9 cellular contexts compared by ENCODE assay signal in the genomic region with DNA sequence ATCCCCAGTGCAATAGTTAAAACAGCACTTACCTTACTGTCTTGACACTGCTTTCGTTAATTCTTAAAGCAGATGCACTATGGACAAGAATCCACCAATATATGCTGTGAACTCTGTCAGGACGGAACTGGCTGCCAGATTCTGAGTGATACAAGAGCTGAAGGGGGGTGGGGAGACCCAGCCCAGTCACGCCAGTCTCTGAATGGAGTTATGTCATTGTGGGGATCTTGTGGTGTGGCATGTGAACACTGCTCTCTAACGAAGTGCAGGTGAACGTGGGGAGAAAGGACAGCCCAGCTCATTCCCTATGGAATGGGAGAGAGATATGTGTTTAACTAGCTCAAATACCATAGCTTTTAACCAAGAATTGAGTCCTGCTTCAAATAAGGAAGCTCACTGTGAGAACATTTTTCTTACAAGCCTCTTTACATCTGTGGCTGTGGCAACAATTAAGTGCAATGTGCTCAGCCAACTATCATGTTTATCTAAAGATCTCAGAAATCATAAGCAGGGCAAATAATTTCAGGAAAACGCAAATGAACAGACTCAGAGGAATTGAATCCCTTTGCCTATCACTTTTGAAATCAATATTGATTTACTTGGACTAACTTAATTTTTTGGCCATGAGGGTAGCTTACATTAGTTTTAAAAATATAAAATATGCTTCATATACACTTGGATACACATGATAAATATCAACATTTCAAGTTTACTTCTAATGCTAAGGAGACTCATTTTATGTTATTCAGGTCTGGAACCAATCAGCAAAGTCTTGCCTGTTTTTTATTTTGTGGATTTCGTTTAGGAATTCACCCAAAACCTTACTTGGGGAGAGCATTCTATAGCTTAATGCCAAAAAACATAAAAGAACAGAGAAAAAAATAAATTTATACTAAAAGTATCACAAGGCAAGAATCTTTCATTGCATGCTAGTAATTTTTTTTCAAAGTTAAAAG. TPM values are rescaled to one million over a fixed set of nuclear protein-coding genes. Genes with fewer than 3 reads are reported as not detected.
DNase-seq lines count a peak whose midpoint lies in the region; ATAC-seq lines count a peak whose summit lies in the region.
"Had no signal": no experiment of that assay in that cellular context is flagged by ENCODE, and none has a peak within 500 bp of the region (broad histone marks: within the 10 kb centered on the region; RNA-seq: fewer than 3 reads in every experiment).

A gene with protein sequence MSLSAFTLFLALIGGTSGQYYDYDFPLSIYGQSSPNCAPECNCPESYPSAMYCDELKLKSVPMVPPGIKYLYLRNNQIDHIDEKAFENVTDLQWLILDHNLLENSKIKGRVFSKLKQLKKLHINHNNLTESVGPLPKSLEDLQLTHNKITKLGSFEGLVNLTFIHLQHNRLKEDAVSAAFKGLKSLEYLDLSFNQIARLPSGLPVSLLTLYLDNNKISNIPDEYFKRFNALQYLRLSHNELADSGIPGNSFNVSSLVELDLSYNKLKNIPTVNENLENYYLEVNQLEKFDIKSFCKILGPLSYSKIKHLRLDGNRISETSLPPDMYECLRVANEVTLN (minus strand): TSS at position 129 of the 956 bp plus-strand sequence. CDS start 2,515 bp downstream, outside the sequence.

- peak within 1 kb of the TSS; percentile 71 for H2AFZ ChIP-seq in GM23248

- H3K27me3 ChIP-seq in GM23248 (replicated peaks; ENCODE audit: insufficient read depth) (no peaks in the 10 kb centered on the region), skeletal muscle satellite cell (ENCODE audit: control insufficient read depth, insufficient read depth, low read length) (no peaks in the 10 kb centered on the region)

- in situ Hi-C loops in GM23248 (cut with MboI): no loop called here

- peaks cover 39% of the 10 kb centered on the region for H3K4me1 ChIP-seq in GM23248 (ENCODE audit: insufficient read depth)
- H3K4me1 ChIP-seq in skeletal muscle satellite cell (ENCODE audit: control insufficient read depth, insufficient read depth, low read length): peaks cover 19% of the 10 kb centered on the region

- ATAC-seq in HG02970 (IDR thresholded peaks at IDR 0.05; ENCODE audit: low FRiP score, unreplicated experiment): no peak

- no peaks in the 10 kb centered on the region for H4K20me1 ChIP-seq in GM23248 (ENCODE audit: insufficient read depth)

- peak within 1 kb of the TSS; percentile 86 for H3K4me2 ChIP-seq in GM23248 (ENCODE audit: unreplicated experiment)
- peak within 1 kb of the TSS; percentile 64 for H3K4me2 ChIP-seq in skeletal muscle satellite cell (ENCODE audit: low read length)

- peak within 1 kb of the TSS; percentile 69 for H3K27ac ChIP-seq in GM23248

- H3K9me3 ChIP-seq in GM23248 (ENCODE audit: low read depth) (no peaks in the 10 kb centered on the region), skeletal muscle satellite cell (replicated peaks; ENCODE audit: low read length) (no peaks in the 10 kb centered on the region)

- H3K9ac ChIP-seq in GM23248 (peak within 1 kb of the TSS; percentile 84), skeletal muscle satellite cell (ENCODE audit: low read depth, low read length) (peak within 1 kb of the TSS; percentile 67)

- DNase-seq in GM23248 (peak; percentile 89), amniotic epithelial cell (ENCODE audit: low read depth) (peak; percentile 92), islet precursor cell (peak; percentile 96), NCI-H2196 treated with DMSO at 0.1 percent for 48 hours (lab: John Stamatoyannopoulos, UW; ENCODE audit: unreplicated experiment) (no peak), NCI-H2171 (lab: John Stamatoyannopoulos, UW) (no peak)
- no peak for DNase-seq in activated CD4-positive, alpha-beta T cell treated with anti-CD3 and anti-CD28 coated beads, Interleukin-2, amount 50 U/mL, for 4 hours
- DNase-seq: SW 1271 had no signal

- peak within 1 kb of the TSS; percentile 86 for H3K4me3 ChIP-seq in GM23248
- H3K4me3 ChIP-seq in skeletal muscle satellite cell (ENCODE audit: low read length): peak within 1 kb of the TSS; percentile 51

- peaks cover 23% of the 10 kb centered on the region for H3K79me2 ChIP-seq in GM23248 (ENCODE audit: insufficient read depth)

- H3F3A ChIP-seq in GM23248 (ENCODE audit: insufficient read depth): peaks cover 29% of the 10 kb centered on the region; the same call in 1 of the 2 replicates

- H3K36me3 ChIP-seq in GM23248 (ENCODE audit: low read depth): no peaks in the 10 kb centered on the region
- H3K36me3 ChIP-seq in skeletal muscle satellite cell (ENCODE audit: insufficient read depth, low read length): no peaks in the 10 kb centered on the region

- no peaks in the 10 kb centered on the region for H3K9me2 ChIP-seq in GM23248 (ENCODE audit: insufficient read depth)

- 4 to 6% methylated on average over 7 of the region's 7 CpGs for WGBS in GM23248 (ENCODE audit: low coverage in 1 of 2, low lambda C conversion rate in 2 of 2, missing lambda C conversion rate in 2 of 2), 2 experiments

RNA-seq across cellular contexts. Expression of the gene that starts here (rescaled TPM):
- total RNA-seq in GM23248 (2014; rRNA removed; shearing (Covaris generic)): 556 and 573 TPM in 2 replicates
- polyA plus RNA-seq in GM23248 (2016; fragmentation: Nextera tagmentation; extraction: Ambion mirVana): 564 and 584 TPM in 2 replicates
- 53.5 and 53.7 TPM in 2 replicates for total RNA-seq in skeletal muscle satellite cell (2012; rRNA removed)

Comparison
In these comparisons a context has a peak if more than half of its experiments do, and no peak if none do; other contexts are left out.
1. DNase-seq: peak in GM23248 (single experiment), amniotic epithelial cell (single experiment) and islet precursor cell (single experiment); none in NCI-H2196 treated with DMSO at 0.1 percent for 48 hours (single experiment), NCI-H2171 (single experiment) and activated CD4-positive, alpha-beta T cell treated with anti-CD3 and anti-CD28 coated beads, Interleukin-2, amount 50 U/mL, for 4 hours (0 of 2).